Comparison of ENCODE assay signal across 4 cellular contexts in genomic region chr17:18753829-18754409, GRCh38. TPM values are rescaled to one million over a fixed set of nuclear protein-coding genes. Genes with fewer than 3 reads are reported as not detected.
"Had no signal": no experiment of that assay in that cellular context is flagged by ENCODE, and none has a peak within 500 bp of the region (broad histone marks: within the 10 kb centered on the region; RNA-seq: fewer than 3 reads in every experiment).

No MANE protein-coding gene starts in this region.

RNA-seq across cellular contexts. Expression of gene FBXW10, which starts 10.1 kb away (rescaled TPM):
- total RNA-seq: mononuclear cell; natural killer cell treated with Interleukin-12 subunit alpha and Interleukin-12 subunit beta and Interleukin-15 and Interleukin-18, amount 100 ng/mL, for 72 hours; osteoblast; thoracic aorta had no signal
